Comparison of ENCODE assay signal across 20 cellular contexts in the genomic region with DNA sequence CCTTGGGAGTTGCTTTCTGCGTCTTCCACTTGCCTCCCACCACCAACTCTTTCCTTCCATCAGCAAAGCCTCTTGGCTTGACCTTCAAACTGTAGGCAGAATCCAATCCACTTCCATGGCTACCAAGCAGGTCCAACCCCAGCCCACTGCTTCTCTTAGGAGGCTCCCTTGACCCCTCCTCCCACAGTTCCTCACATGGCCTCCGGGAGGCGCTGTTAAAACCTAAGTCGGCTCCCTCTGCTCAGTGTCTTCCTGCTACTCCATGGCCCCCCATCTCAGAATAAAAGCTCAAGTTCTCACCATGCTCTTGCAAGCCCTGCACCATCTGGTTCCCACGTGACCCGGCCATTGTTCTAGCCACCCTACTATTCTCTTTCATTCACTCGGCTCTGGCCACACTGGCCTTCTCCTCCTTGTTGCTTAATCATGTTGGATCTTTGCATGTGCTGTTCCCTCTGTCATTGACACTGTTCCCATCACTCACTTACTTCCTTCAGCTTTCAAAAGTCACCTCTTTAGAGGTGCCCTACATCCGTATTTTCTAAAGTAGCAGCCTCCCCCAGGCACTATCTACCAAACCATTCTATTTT. TPM values are rescaled to one million over a fixed set of nuclear protein-coding genes. Genes with fewer than 3 reads are reported as not detected.
DNase-seq lines count a peak whose midpoint lies in the region; ATAC-seq and TF ChIP-seq lines count a peak whose summit lies in the region.
"Had no signal": no experiment of that assay in that cellular context is flagged by ENCODE, and none has a peak within 500 bp of the region (broad histone marks: within the 10 kb centered on the region; RNA-seq: fewer than 3 reads in every experiment).

No MANE protein-coding gene starts in this region.

- H3K9me2 ChIP-seq in GM23338 (ENCODE audit: insufficient read depth) (no peaks in the 10 kb centered on the region), OCI-LY7 (ENCODE audit: insufficient read depth, low read length) (no peaks in the 10 kb centered on the region)

- BruUV-seq in Calu3 (replicated peaks; lab: Mats Ljungman, UMichigan) (no TSS peak), OCI-LY7 (replicated peaks; lab: Mats Ljungman, UMichigan) (no TSS peak)

- H3K27ac ChIP-seq in GM23338 (ENCODE audit: low read depth) (no peak overlapping the region), OCI-LY7 (ENCODE audit: low read depth, low read length, poor library complexity, severe bottlenecking) (no peak overlapping the region)
- H3K27ac ChIP-seq: BLaER1, colonic mucosa, spleen had no signal

- POLR2A ChIA-PET in OCI-LY7 (lab: Charles Lee) (no interaction called here), GM10248 (lab: Yijun Ruan, JAX) (no interaction called here)

- H3K27me3 Mint-ChIP-seq in Calu3 (ENCODE audit: unreplicated experiment) (peaks cover 69% of the 10 kb centered on the region), GM23338 (ENCODE audit: insufficient read depth, low read depth, poor library complexity) (peaks cover 10% of the 10 kb centered on the region), nephron progenitor cell (ENCODE audit: low read depth, poor library complexity) (peaks cover 56% of the 10 kb centered on the region)

- H3K79me2 ChIP-seq in GM23338 (replicated peaks; ENCODE audit: insufficient read depth) (no peaks in the 10 kb centered on the region), OCI-LY7 (ENCODE audit: insufficient read depth, low read depth, low read length) (no peaks in the 10 kb centered on the region)

- intact Hi-C loops in Calu3 (cut with micrococcal nuclease; ENCODE audit: unreplicated experiment) (no loop called here), OCI-LY7 (cut with micrococcal nuclease; ENCODE audit: unreplicated experiment) (no loop called here)

- H3K9me3 Mint-ChIP-seq in Calu3 (ENCODE audit: low read depth, unreplicated experiment) (peaks cover 6% of the 10 kb centered on the region), GM23338 (peaks cover 94% of the 10 kb centered on the region), nephron progenitor cell (peaks cover 11% of the 10 kb centered on the region)
- H3K9me3 Mint-ChIP-seq: natural killer cell treated with Interleukin-12 subunit alpha and Interleukin-12 subunit beta and Interleukin-15 and Interleukin-18, amount 100 ng/mL, for 72 hours had no signal

- no peak overlapping the region for H3K4me3 ChIP-seq in GM23338
- no peak overlapping the region for H3K4me3 ChIP-seq in OCI-LY7 (ENCODE audit: low read depth, low read length, poor library complexity, severe bottlenecking)
- H3K4me3 ChIP-seq: BLaER1, colonic mucosa, spleen had no signal

- ATAC-seq in GM23338 = no peak
- ATAC-seq: activated naive CD4-positive, alpha-beta T cell treated with anti-CD3 and anti-CD28 coated beads, Interleukin-2, amount 50 U/mL, for 72 hours; natural killer cell treated with Interleukin-12 subunit alpha and Interleukin-12 subunit beta and Interleukin-15 and Interleukin-18, amount 100 ng/mL, for 72 hours; T-cell had no signal

- H3K36me3 Mint-ChIP-seq in Calu3 (ENCODE audit: insufficient read depth, unreplicated experiment) (no peaks in the 10 kb centered on the region), GM23338 (ENCODE audit: low read depth) (peaks cover 30% of the 10 kb centered on the region), nephron progenitor cell (ENCODE audit: low read depth) (no peaks in the 10 kb centered on the region)
- H3K36me3 Mint-ChIP-seq: activated naive CD4-positive, alpha-beta T cell treated with anti-CD3 and anti-CD28 coated beads, Interleukin-2, amount 50 U/mL, for 72 hours; T-cell had no signal

- CTCF ChIA-PET in Calu3 (lab: Charles Lee) = interaction anchor here (0.6 kb wide), 1 partner anchor 48 kb away, joined by 3 read pairs; a partner anchor contains a TSS
- CTCF ChIA-PET in OCI-LY7 (lab: Charles Lee; ENCODE audit: unreplicated experiment) = interaction anchor here (0.6 kb wide), 1 partner anchor 1663 kb away, joined by 3 read pairs; no protein-coding TSS in a partner anchor
- CTCF ChIA-PET in GM10248 (lab: Yijun Ruan, JAX) = interaction anchor here (1.1 kb wide), 1 partner anchor 20 kb away, joined by 3 read pairs; no protein-coding TSS in a partner anchor

- no peaks in the 10 kb centered on the region for H3F3A ChIP-seq in GM23338 (replicated peaks; ENCODE audit: low read depth)

- no peak overlapping the region for H3K4me3 Mint-ChIP-seq in Calu3 (ENCODE audit: low read depth, unreplicated experiment)
- H3K4me3 Mint-ChIP-seq in GM23338 = no peak overlapping the region
- no peak overlapping the region for H3K4me3 Mint-ChIP-seq in nephron progenitor cell
- H3K4me3 Mint-ChIP-seq: memory B cell; natural killer cell treated with Interleukin-12 subunit alpha and Interleukin-12 subunit beta and Interleukin-15 and Interleukin-18, amount 100 ng/mL, for 72 hours; T-cell had no signal

- H3K36me3 ChIP-seq in GM23338 (ENCODE audit: insufficient read depth) (no peaks in the 10 kb centered on the region), OCI-LY7 (ENCODE audit: insufficient read depth, low read length) (no peaks in the 10 kb centered on the region)
- H3K36me3 ChIP-seq: BLaER1, colonic mucosa, spleen had no signal

- no peaks in the 10 kb centered on the region for H4K20me1 ChIP-seq in GM23338 (replicated peaks; ENCODE audit: insufficient read depth)
- no peaks in the 10 kb centered on the region for H4K20me1 ChIP-seq in OCI-LY7 (ENCODE audit: insufficient read depth, low read length)
- H4K20me1 ChIP-seq: BLaER1 had no signal

- H3K4me2 ChIP-seq in GM23338 (no peak overlapping the region), OCI-LY7 (ENCODE audit: low read length) (no peak overlapping the region)
- H3K4me2 ChIP-seq: BLaER1 had no signal

- no peaks in the 10 kb centered on the region for H3K27me3 ChIP-seq in GM23338 (ENCODE audit: insufficient read depth)
- H3K27me3 ChIP-seq: BLaER1, colonic mucosa had no signal

- H3K4me1 Mint-ChIP-seq in Calu3 (ENCODE audit: low read depth, unreplicated experiment) = no peaks in the 10 kb centered on the region
- no peaks in the 10 kb centered on the region; the same call in 2 of the 3 replicates for H3K4me1 Mint-ChIP-seq in GM23338
- H3K4me1 Mint-ChIP-seq in nephron progenitor cell = no peaks in the 10 kb centered on the region
- H3K4me1 Mint-ChIP-seq: memory B cell, T-cell had no signal

- H2AFZ ChIP-seq in GM23338 = no peak overlapping the region
- H2AFZ ChIP-seq in OCI-LY7 (ENCODE audit: low read length) = no peak overlapping the region

- H3K9me3 ChIP-seq in OCI-LY7 (ENCODE audit: low read length) = no peaks in the 10 kb centered on the region
- H3K9me3 ChIP-seq: colonic mucosa had no signal

- H3K27ac Mint-ChIP-seq in Calu3 (ENCODE audit: unreplicated experiment) (no peak overlapping the region), GM23338 (no peak overlapping the region), nephron progenitor cell (peak overlapping the region; percentile 72)
- H3K27ac Mint-ChIP-seq: activated naive CD4-positive, alpha-beta T cell treated with anti-CD3 and anti-CD28 coated beads, Interleukin-2, amount 50 U/mL, for 72 hours; memory B cell; natural killer cell treated with Interleukin-12 subunit alpha and Interleukin-12 subunit beta and Interleukin-15 and Interleukin-18, amount 100 ng/mL, for 72 hours had no signal

- peak; percentile 45 for TF ChIP-seq CTCF in Calu3 (IDR thresholded peaks at IDR 0.05; ENCODE audit: unreplicated experiment)
- TF ChIP-seq CTCF in GM23338 (conservative IDR thresholded peaks at IDR 0.05; ENCODE audit: low read depth in 2 of 2) = peak; percentile 74 to 87
- TF ChIP-seq CTCF in OCI-LY7 (conservative IDR thresholded peaks at IDR 0.05; ENCODE audit: low read length) = peak; percentile 64
- TF ChIP-seq CTCF in nephron progenitor cell (IDR thresholded peaks at IDR 0.05) = peak; percentile 18
- TF ChIP-seq CTCF in GM10248 (IDR thresholded peaks at IDR 0.05; ENCODE audit: control extremely low read depth, extremely low read depth, low read depth, missing control alignments) = no peak

- H3K4me1 ChIP-seq in GM23338 (ENCODE audit: insufficient read depth) (peaks cover 15% of the 10 kb centered on the region; the same call in 1 of the 2 replicates), OCI-LY7 (ENCODE audit: insufficient read depth, low read length, poor library complexity, severe bottlenecking) (no peaks in the 10 kb centered on the region)
- H3K4me1 ChIP-seq: BLaER1, colonic mucosa, spleen had no signal

- no peak for DNase-seq in Calu3
- peak; percentile 80 for DNase-seq in GM23338 (ENCODE audit: low spot score)
- no peak for DNase-seq in OCI-LY7 (ENCODE audit: low spot score)
- DNase-seq in nephron progenitor cell = no peak
- no peak for DNase-seq in central memory CD4-positive, alpha-beta T cell
- DNase-seq in MV-4-11 (lab: John Stamatoyannopoulos, UW) = no peak
- no peak for DNase-seq in GM10248 (ENCODE audit: extremely low spot score)
- DNase-seq: colonic mucosa, hippocampal formation, NCI-H1105 treated with DMSO at 0.1 percent for 48 hours, spleen, substantia nigra, T-cell had no signal

TF ChIP-seq in GM23338, 12 proteins besides CTCF, POLR2A, EP300 and RAD21 (continues in another document):
- TF ChIP-seq EZH2 (IDR thresholded peaks at IDR 0.05; ENCODE audit: low read depth, unreplicated experiment) (no peak), CREB1 (CRISPR knock-in tag; IDR thresholded peaks at IDR 0.05; ENCODE audit: low read depth) (no peak), NANOG (IDR thresholded peaks at IDR 0.05; ENCODE audit: borderline replicate concordance) (no peak)
- TF ChIP-seq, protein P1, sequence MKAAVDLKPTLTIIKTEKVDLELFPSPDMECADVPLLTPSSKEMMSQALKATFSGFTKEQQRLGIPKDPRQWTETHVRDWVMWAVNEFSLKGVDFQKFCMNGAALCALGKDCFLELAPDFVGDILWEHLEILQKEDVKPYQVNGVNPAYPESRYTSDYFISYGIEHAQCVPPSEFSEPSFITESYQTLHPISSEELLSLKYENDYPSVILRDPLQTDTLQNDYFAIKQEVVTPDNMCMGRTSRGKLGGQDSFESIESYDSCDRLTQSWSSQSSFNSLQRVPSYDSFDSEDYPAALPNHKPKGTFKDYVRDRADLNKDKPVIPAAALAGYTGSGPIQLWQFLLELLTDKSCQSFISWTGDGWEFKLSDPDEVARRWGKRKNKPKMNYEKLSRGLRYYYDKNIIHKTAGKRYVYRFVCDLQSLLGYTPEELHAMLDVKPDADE (IDR thresholded peaks at IDR 0.05) = no peak

RNA-seq across cellular contexts. Expression of a gene that starts 7.5 kb away (rescaled TPM):
- total RNA-seq in Calu3 (2022) (not detected in 2 replicates), OCI-LY7 (2022) (not detected in 2 replicates)
- total RNA-seq in GM23338 (2014; rRNA removed; shearing (Covaris generic)) = 3.1 TPM in 1 of 2 replicates, not detected in the other
- polyA plus RNA-seq in GM23338 (2016; fragmentation: Nextera tagmentation; extraction: Ambion mirVana) = 5.0 and 6.2 TPM in 2 replicates
- total RNA-seq in OCI-LY7 (2014; rRNA removed; shearing (Covaris generic)) = not detected in 2 replicates
- total RNA-seq: activated naive CD4-positive, alpha-beta T cell treated with anti-CD3 and anti-CD28 coated beads, Interleukin-2, amount 50 U/mL, for 72 hours; fibroblast of villous mesenchyme; kidney epithelial cell; natural killer cell treated with Interleukin-12 subunit alpha and Interleukin-12 subunit beta and Interleukin-15 and Interleukin-18, amount 100 ng/mL, for 72 hours; pulmonary artery endothelial cell; spleen; T-cell had no signal
- polyA plus RNA-seq: spleen had no signal

RNA-seq across cellular contexts. Expression of a gene that starts 47.8 kb away (rescaled TPM):
- total RNA-seq in Calu3 (2022) (255 and 312 TPM in 2 replicates), OCI-LY7 (2022) (not detected in 2 replicates)
- 25.5 and 27.3 TPM in 2 replicates for total RNA-seq in GM23338 (2014; rRNA removed; shearing (Covaris generic))
- polyA plus RNA-seq in GM23338 (2016; fragmentation: Nextera tagmentation; extraction: Ambion mirVana) = 27.5 and 29.1 TPM in 2 replicates
- total RNA-seq in OCI-LY7 (2014; rRNA removed; shearing (Covaris generic)) = not detected in 2 replicates
- total RNA-seq: activated naive CD4-positive, alpha-beta T cell treated with anti-CD3 and anti-CD28 coated beads, Interleukin-2, amount 50 U/mL, for 72 hours; fibroblast of villous mesenchyme; natural killer cell treated with Interleukin-12 subunit alpha and Interleukin-12 subunit beta and Interleukin-15 and Interleukin-18, amount 100 ng/mL, for 72 hours; pulmonary artery endothelial cell had no signal

Comparison
In these comparisons a context has a peak if more than half of its experiments do, and no peak if none do; other contexts are left out.
1. RNA of a gene that starts 47.8 kb away (total RNA-seq): 255 to 312 TPM in Calu3 and 25.5 to 27.3 TPM in GM23338; not detected in OCI-LY7; every median in the first group is over 10 times any median in the second.